In the genomic region with DNA sequence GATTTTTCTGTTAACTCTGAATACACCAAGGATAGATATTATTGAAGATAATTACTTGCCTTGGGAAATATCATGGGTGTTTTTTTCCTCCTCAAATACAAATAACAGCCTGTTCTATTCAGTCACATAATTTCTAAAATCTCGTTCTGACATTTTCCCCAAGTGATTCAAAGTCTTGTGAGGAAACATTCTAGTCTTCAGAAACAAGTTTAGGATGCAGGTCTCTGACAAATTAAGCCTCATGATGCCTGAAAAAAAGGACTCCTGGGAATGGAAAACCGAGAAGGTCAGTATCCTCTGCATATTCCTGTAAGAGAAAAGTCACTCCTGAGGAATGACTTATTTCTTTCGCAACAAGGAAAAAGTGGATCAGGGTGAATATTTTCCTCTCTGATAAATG, we compare ENCODE assay signal across 8 cellular contexts.
"Had no signal": no experiment of that assay in that cellular context is flagged by ENCODE, and none has a peak within 500 bp of the region (broad histone marks: within the 10 kb centered on the region; RNA-seq: fewer than 3 reads in every experiment).

No MANE protein-coding gene starts in this region.

- H2AFZ ChIP-seq: GM23248 had no signal

- H3K9ac ChIP-seq: GM23248 had no signal

- ATAC-seq: HCT116, K562 had no signal

- DNase-seq: GM23248, GOT3, H7, HFFc6, IMR-90 had no signal

- H3K9me3 ChIP-seq: HAP-1 had no signal

- H3K36me3 ChIP-seq: HAP-1 had no signal

- H3K4me1 ChIP-seq: HAP-1 had no signal

- H3K4me3 ChIP-seq: GM23248, HAP-1, K562 had no signal

- H3K27ac ChIP-seq: GM23248 had no signal
